ENCODE assay signal across 19 cellular contexts in the genomic region with DNA sequence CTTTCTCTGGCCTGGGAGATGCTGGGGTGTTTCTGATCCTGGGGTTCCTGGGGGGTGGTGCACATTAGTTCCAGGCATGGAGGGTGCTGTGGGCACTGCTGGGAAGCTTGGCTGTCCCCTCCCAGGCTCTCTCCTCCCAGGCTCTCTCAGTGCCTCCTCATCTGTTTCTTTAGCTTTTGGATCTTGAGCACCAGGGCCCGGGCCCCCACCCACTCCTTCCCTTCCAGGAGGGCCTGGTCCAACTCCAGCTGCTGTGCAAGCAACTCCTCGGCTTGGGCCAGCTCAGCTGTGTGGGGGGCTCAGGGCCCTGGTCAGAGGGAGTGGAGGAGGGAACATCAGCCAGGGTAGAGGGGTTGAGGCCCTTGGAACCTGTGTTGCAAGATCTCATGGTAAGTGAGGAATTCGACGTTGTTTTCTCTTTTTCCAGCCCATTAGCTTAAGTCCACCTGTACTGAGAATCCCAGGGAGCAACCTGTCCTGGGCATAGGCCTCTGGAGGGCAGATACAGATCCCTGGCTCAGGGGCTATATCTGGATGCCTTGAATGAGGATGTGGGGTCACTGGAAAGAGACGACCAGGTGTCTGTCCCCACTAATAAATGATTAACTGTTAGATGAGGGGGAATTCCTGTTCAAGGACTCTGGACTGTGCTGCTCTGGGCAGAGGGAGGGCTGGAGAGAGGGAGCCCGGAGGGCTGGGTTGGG. TPM values are rescaled to one million over a fixed set of nuclear protein-coding genes. Genes with fewer than 3 reads are reported as not detected.
DNase-seq lines count a peak whose midpoint lies in the region; ATAC-seq and TF ChIP-seq lines count a peak whose summit lies in the region.
"Had no signal": no experiment of that assay in that cellular context is flagged by ENCODE, and none has a peak within 500 bp of the region (broad histone marks: within the 10 kb centered on the region; RNA-seq: fewer than 3 reads in every experiment).

No MANE protein-coding gene starts in this region.

- intact Hi-C loops in CD4-positive, alpha-beta T cell (cut with DNase I, micrococcal nuclease), result loop anchor here in 1 of 2 experiments (5.0 kb wide), 1 partner anchor 35 kb away; no protein-coding TSS in a partner anchor

- H3K27ac Mint-ChIP-seq in GM23338 (no peak overlapping the region), osteocyte (ENCODE audit: unreplicated experiment) (no peak overlapping the region), endothelial cell (ENCODE audit: unreplicated experiment) (no peak overlapping the region)
- H3K27ac Mint-ChIP-seq in CD4-positive, alpha-beta T cell, result no peak overlapping the region

- no peaks in the 10 kb centered on the region for H3K4me1 ChIP-seq in GM23338 (ENCODE audit: insufficient read depth)
- H3K4me1 ChIP-seq: SJSA1 had no signal

- no peaks in the 10 kb centered on the region for H3K36me3 ChIP-seq in GM23338 (ENCODE audit: insufficient read depth)
- H3K36me3 ChIP-seq: HAP-1, SJSA1 had no signal

- H2AFZ ChIP-seq in GM23338, result no peak overlapping the region

- H3K4me3 Mint-ChIP-seq in GM23338 (no peak overlapping the region), osteocyte (ENCODE audit: unreplicated experiment) (no peak overlapping the region), endothelial cell (ENCODE audit: unreplicated experiment) (no peak overlapping the region)
- H3K4me3 Mint-ChIP-seq in CD4-positive, alpha-beta T cell, result no peak overlapping the region

- H4K20me1 ChIP-seq in GM23338 (replicated peaks; ENCODE audit: insufficient read depth), result no peaks in the 10 kb centered on the region

- H3K9me3 Mint-ChIP-seq in GM23338 (no peaks in the 10 kb centered on the region), osteocyte (ENCODE audit: unreplicated experiment) (no peaks in the 10 kb centered on the region), endothelial cell (ENCODE audit: unreplicated experiment) (no peaks in the 10 kb centered on the region)
- H3K9me3 Mint-ChIP-seq in CD4-positive, alpha-beta T cell, result no peaks in the 10 kb centered on the region

- H3K79me2 ChIP-seq in GM23338 (replicated peaks; ENCODE audit: insufficient read depth), result no peaks in the 10 kb centered on the region

- H3K4me2 ChIP-seq in GM23338, result no peak overlapping the region
- H3K4me2 ChIP-seq: A549 had no signal

- DNase-seq in Caki2 (ENCODE audit: low read depth) (peak; percentile 25), GM23338 (ENCODE audit: low spot score) (no peak), kidney tubule cell (ENCODE audit: low spot score) (peak; percentile 49), osteocyte (ENCODE audit: extremely low spot score, unreplicated experiment) (peak; percentile 54), endothelial cell (ENCODE audit: low spot score) (no peak), HEK293T (ENCODE audit: extremely low spot score) (no peak)
- DNase-seq in CD4-positive, alpha-beta T cell, result no peak
- DNase-seq in effector CD4-positive, alpha-beta T cell, result no peak
- DNase-seq: KG1, NCI-H1092 treated with DMSO at 0.1 percent for 48 hours, NCI-H1694, NCI-H2107, NCI-H748 treated with DMSO at 0.1 percent for 48 hours, PC-3 had no signal

- H3F3A ChIP-seq in GM23338 (replicated peaks; ENCODE audit: low read depth), result no peaks in the 10 kb centered on the region

- no peaks in the 10 kb centered on the region for H3K9me3 ChIP-seq in CD4-positive, alpha-beta T cell (ENCODE audit: control insufficient read depth, low read length)
- H3K9me3 ChIP-seq: A549, HAP-1, SJSA1 had no signal

- no peaks in the 10 kb centered on the region for H3K27me3 ChIP-seq in GM23338 (ENCODE audit: insufficient read depth)
- no peaks in the 10 kb centered on the region for H3K27me3 ChIP-seq in CD4-positive, alpha-beta T cell (ENCODE audit: control insufficient read depth, insufficient read depth, low read length)

- peaks cover 6% of the 10 kb centered on the region for H3K27me3 Mint-ChIP-seq in GM23338 (ENCODE audit: insufficient read depth, low read depth, poor library complexity)
- H3K27me3 Mint-ChIP-seq in osteocyte (ENCODE audit: unreplicated experiment), result peaks cover 63% of the 10 kb centered on the region
- peaks cover 13% of the 10 kb centered on the region for H3K27me3 Mint-ChIP-seq in endothelial cell (ENCODE audit: unreplicated experiment)
- peaks cover 29% of the 10 kb centered on the region for H3K27me3 Mint-ChIP-seq in CD4-positive, alpha-beta T cell

- ATAC-seq in GM23338, result peak; percentile 31; the same call in 2 of the 3 replicates
- ATAC-seq in CD4-positive, alpha-beta T cell (ENCODE audit: poor library complexity), result no peak
- ATAC-seq: A549, PC-3 had no signal

- H3K9me2 ChIP-seq in GM23338 (ENCODE audit: insufficient read depth), result no peaks in the 10 kb centered on the region

- no peak overlapping the region for H3K27ac ChIP-seq in GM23338 (ENCODE audit: low read depth)
- no peak overlapping the region for H3K27ac ChIP-seq in CD4-positive, alpha-beta T cell (ENCODE audit: low read depth, low read length)
- H3K27ac ChIP-seq: A549, C4-2B, HL-60, SJSA1 had no signal

- POLR2A ChIA-PET in CD4-positive, alpha-beta T cell (lab: Charles Lee), result no interaction called here
- POLR2A ChIA-PET in HEK293T (lab: Yijun Ruan, JAX), result no interaction called here

- H3K4me1 Mint-ChIP-seq in GM23338, result no peaks in the 10 kb centered on the region
- no peaks in the 10 kb centered on the region for H3K4me1 Mint-ChIP-seq in osteocyte (ENCODE audit: unreplicated experiment)
- peaks cover 4% of the 10 kb centered on the region for H3K4me1 Mint-ChIP-seq in endothelial cell (ENCODE audit: unreplicated experiment)
- no peaks in the 10 kb centered on the region for H3K4me1 Mint-ChIP-seq in CD4-positive, alpha-beta T cell (ENCODE audit: low read depth)

- CTCF ChIA-PET in CD4-positive, alpha-beta T cell (lab: Charles Lee), result no interaction called here
- CTCF ChIA-PET in HEK293T (lab: Yijun Ruan, JAX), result no interaction called here

- in situ Hi-C loops in Caki2 (cut with HindIII; ENCODE audit: low pct_unique_long_range_greater_than_20kb, low sequenced_read_pairs), result no loop called here

- H3K4me3 ChIP-seq in GM23338, result no peak overlapping the region
- H3K4me3 ChIP-seq: A549, HAP-1, SJSA1 had no signal

- TF ChIP-seq CTCF in GM23338 (conservative IDR thresholded peaks at IDR 0.05; ENCODE audit: low read depth in 2 of 2), result no peak
- no peak for TF ChIP-seq CTCF in osteocyte (IDR thresholded peaks at IDR 0.05)
- no peak for TF ChIP-seq CTCF in endothelial cell (IDR thresholded peaks at IDR 0.05; ENCODE audit: unreplicated experiment)
- no peak for TF ChIP-seq CTCF in CD4-positive, alpha-beta T cell (IDR thresholded peaks at IDR 0.05)

- H3K36me3 Mint-ChIP-seq in GM23338 (ENCODE audit: low read depth) (no peaks in the 10 kb centered on the region), osteocyte (ENCODE audit: unreplicated experiment) (no peaks in the 10 kb centered on the region), endothelial cell (ENCODE audit: low read depth, unreplicated experiment) (no peaks in the 10 kb centered on the region)
- H3K36me3 Mint-ChIP-seq in CD4-positive, alpha-beta T cell (ENCODE audit: low read depth), result no peaks in the 10 kb centered on the region

TF ChIP-seq in GM23338, 12 proteins besides CTCF, POLR2A, EP300 and RAD21 (continues in another document):
- no peak for TF ChIP-seq ZNF114 (CRISPR knock-in tag; IDR thresholded peaks at IDR 0.05)

TF ChIP-seq in HEK293T, 16 proteins besides CTCF, POLR2A, EP300 and RAD21:
- TF ChIP-seq CTBP1 (IDR thresholded peaks at IDR 0.05; ENCODE audit: borderline replicate concordance) (no peak), FOXK2 (IDR thresholded peaks at IDR 0.05) (no peak), L3MBTL2 (conservative IDR thresholded peaks at IDR 0.05) (no peak), ELF4 (IDR thresholded peaks at IDR 0.05) (no peak), ARNT (IDR thresholded peaks at IDR 0.05) (no peak), SP1 (IDR thresholded peaks at IDR 0.05) (no peak), SUZ12 (IDR thresholded peaks at IDR 0.05) (no peak), TARDBP (IDR thresholded peaks at IDR 0.05) (no peak), FOXA1 (IDR thresholded peaks at IDR 0.05) (no peak), LEF1 (IDR thresholded peaks at IDR 0.05; ENCODE audit: borderline replicate concordance) (no peak), BHLHE40 (IDR thresholded peaks at IDR 0.05; ENCODE audit: borderline replicate concordance) (no peak)

RNA-seq across cellular contexts. Expression of gene HLA-A, which starts 34.5 kb away (rescaled TPM):
- total RNA-seq in Caki2 (2014; rRNA removed; shearing (Covaris generic); ENCODE audit: low replicate concordance), result 1,302 and 1,396 TPM in 2 replicates
- 173 and 203 TPM in 2 replicates for total RNA-seq in GM23338 (2014; rRNA removed; shearing (Covaris generic))
- 170 and 180 TPM in 2 replicates for polyA plus RNA-seq in GM23338 (2016; fragmentation: Nextera tagmentation; extraction: Ambion mirVana)
- total RNA-seq in osteocyte (293 and 316 TPM in 2 replicates), endothelial cell (ENCODE audit: unreplicated experiment) (167 TPM)
- total RNA-seq in CD4-positive, alpha-beta T cell, result 1,000 to 10,000 TPM; 1,767 to 1,801 TPM

Comparison
In these comparisons a context has a peak if more than half of its experiments do, and no peak if none do; other contexts are left out.
1. DNase-seq: peak in Caki2 (single experiment), kidney tubule cell (single experiment) and osteocyte (single experiment); none in GM23338 (single experiment), endothelial cell (single experiment), CD4-positive, alpha-beta T cell (0 of 10), HEK293T (single experiment) and effector CD4-positive, alpha-beta T cell (single experiment).